Comparison of ENCODE assay signal across 18 cellular contexts in the genomic region with DNA sequence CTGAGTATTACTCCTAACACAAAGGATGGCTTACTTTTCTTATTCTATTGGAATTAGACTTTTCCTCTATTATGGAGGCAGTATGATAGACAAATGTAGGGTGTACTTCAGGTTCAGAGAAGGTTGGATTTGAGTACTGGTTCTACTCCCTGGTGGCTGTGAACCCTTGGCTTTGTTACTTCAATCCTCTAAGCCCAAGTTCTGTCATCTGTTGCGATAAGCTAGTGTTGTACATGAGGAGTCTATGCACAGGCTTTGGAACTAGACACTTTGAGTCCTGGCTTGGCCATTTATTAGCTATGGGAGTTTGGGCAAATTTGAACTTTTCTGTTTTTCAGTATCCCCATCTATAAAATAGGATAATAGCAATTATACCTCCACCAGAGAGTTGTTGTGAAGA. TPM values are rescaled to one million over a fixed set of nuclear protein-coding genes. Genes with fewer than 3 reads are reported as not detected.
"Had no signal": no experiment of that assay in that cellular context is flagged by ENCODE, and none has a peak within 500 bp of the region (broad histone marks: within the 10 kb centered on the region; RNA-seq: fewer than 3 reads in every experiment).

No MANE protein-coding gene starts in this region.

RNA-seq across cellular contexts. Expression of a gene that starts 39.7 kb away (rescaled TPM):
- total RNA-seq: kidney epithelial cell, left ventricle myocardium inferior, lung microvascular endothelial cell, mesenteric fat pad had no signal
- polyA plus RNA-seq: immature natural killer cell had no signal

RNA-seq across cellular contexts. Expression of a gene that starts 54.3 kb away (rescaled TPM):
- total RNA-seq: hepatocyte, kidney, kidney epithelial cell, left colon, left lung, left ventricle myocardium inferior, lower lobe of right lung, lung microvascular endothelial cell, mammary epithelial cell, mesenteric fat pad, mesothelial cell of epicardium, mucosa of gallbladder, myocyte had no signal
- polyA plus RNA-seq: heart right ventricle, hepatocyte, immature natural killer cell, keratinocyte, liver, lung, mammary epithelial cell had no signal
